Comparison of ENCODE assay signal across 10 cellular contexts in the genomic region with DNA sequence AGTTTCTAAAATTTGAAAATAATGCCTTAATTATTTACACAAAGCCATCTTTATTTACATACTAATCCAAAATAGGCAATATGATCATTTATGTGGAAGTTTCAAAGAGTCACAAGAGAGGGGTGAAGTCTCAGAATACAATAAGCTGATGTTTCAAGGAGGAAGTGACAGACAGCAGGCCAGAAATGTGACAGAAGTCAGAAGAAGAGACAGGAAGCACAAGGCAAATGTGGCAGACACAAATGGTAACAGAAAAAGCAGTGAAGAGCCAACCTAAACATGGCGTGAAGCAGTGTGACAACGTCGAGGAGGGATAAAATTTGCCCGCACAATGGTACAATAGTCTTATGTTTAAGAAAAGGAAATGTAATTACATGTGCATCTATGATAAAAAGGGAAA. TPM values are rescaled to one million over a fixed set of nuclear protein-coding genes. Genes with fewer than 3 reads are reported as not detected.
DNase-seq lines count a peak whose midpoint lies in the region; ATAC-seq, FAIRE-seq and TF ChIP-seq lines count a peak whose summit lies in the region.
"Had no signal": no experiment of that assay in that cellular context is flagged by ENCODE, and none has a peak within 500 bp of the region (broad histone marks: within the 10 kb centered on the region; RNA-seq: fewer than 3 reads in every experiment).

No MANE protein-coding gene starts in this region.

- ATAC-seq in GM19023 (IDR thresholded peaks at IDR 0.05; ENCODE audit: unreplicated experiment) (peak; percentile 50), HG02840 (IDR thresholded peaks at IDR 0.05; ENCODE audit: low FRiP score, unreplicated experiment) (peak; percentile 66), heart right ventricle (no peak)

- 71% methylated on average over 4 of the region's 4 CpGs for WGBS in heart right ventricle, 2 donors

- H3K4me1 ChIP-seq in OCI-LY3 (ENCODE audit: low read length) (peaks cover 10% of the 10 kb centered on the region), heart right ventricle (peaks cover 0 to 32% (median 9%) of the 10 kb centered on the region in 9 donors)
- H3K4me1 ChIP-seq: colonic mucosa had no signal

- TF ChIP-seq CTCF in OCI-LY3 (IDR thresholded peaks at IDR 0.05; ENCODE audit: low read depth, low read length) (no peak), heart right ventricle (IDR thresholded peaks at IDR 0.05) (no peak)

- H3K36me3 ChIP-seq in OCI-LY3 (replicated peaks; ENCODE audit: low read depth, low read length): no peaks in the 10 kb centered on the region
- peaks cover 0 to 55% (median 23%) of the 10 kb centered on the region in 9 donors for H3K36me3 ChIP-seq in heart right ventricle
- H3K36me3 ChIP-seq: colonic mucosa had no signal

- no peak overlapping the region for H3K4me2 ChIP-seq in OCI-LY3 (ENCODE audit: low read length)

- H4K20me1 ChIP-seq in OCI-LY3 (ENCODE audit: insufficient read depth, low read length): no peaks in the 10 kb centered on the region

- H3K27ac ChIP-seq in OCI-LY3 (ENCODE audit: low read length): peak overlapping the region; percentile 39
- H3K27ac ChIP-seq in heart right ventricle: peak overlapping the region in 1 of 10 donors; percentile 35
- H3K27ac ChIP-seq: colonic mucosa had no signal

- H3K9ac ChIP-seq in OCI-LY3 (ENCODE audit: low read length): no peak overlapping the region

- H2AFZ ChIP-seq in OCI-LY3 (ENCODE audit: low read depth, low read length): no peak overlapping the region

- H3K9me3 ChIP-seq in OCI-LY3 (ENCODE audit: insufficient read depth, low read length): no peaks in the 10 kb centered on the region
- peaks cover 0 to 3% (median 0%) of the 10 kb centered on the region in 11 donors for H3K9me3 ChIP-seq in heart right ventricle
- H3K9me3 ChIP-seq: colonic mucosa had no signal

- no peak overlapping the region for H3K4me3 ChIP-seq in OCI-LY3 (ENCODE audit: low read length)
- H3K4me3 ChIP-seq in heart right ventricle: no peak overlapping the region
- H3K4me3 ChIP-seq: colonic mucosa had no signal

- no peak for FAIRE-seq in frontal cortex (lab: Jason Lieb, UNC)

- H3K27me3 ChIP-seq in OCI-LY3 (ENCODE audit: low read depth, low read length) (no peaks in the 10 kb centered on the region), heart right ventricle (no peaks in the 10 kb centered on the region)
- H3K27me3 ChIP-seq: colonic mucosa had no signal

- peak; percentile 11 for DNase-seq in CD1c-positive myeloid dendritic cell (ENCODE audit: extremely low spot score)
- no peak for DNase-seq in heart right ventricle
- no peak for DNase-seq in RPMI8226
- no peak for DNase-seq in frontal cortex (ENCODE audit: low spot score in 2 of 2)
- DNase-seq in NCI-H2171 treated with DMSO at 0.1 percent for 48 hours (lab: John Stamatoyannopoulos, UW): no peak
- DNase-seq: activated T-cell treated with anti-CD3 and anti-CD28 coated beads for 4 hours had no signal

- intact Hi-C loops in heart right ventricle (cut with DNase I): no loop called here

- H3K79me2 ChIP-seq in OCI-LY3 (ENCODE audit: low read length): no peaks in the 10 kb centered on the region

RNA-seq across cellular contexts. Expression of a gene that starts 59.8 kb away (rescaled TPM):
- 10 to 100 TPM in 4 of 10 donors, 1 to 10 TPM in 6; 9.1 to 12.1 (median 9.5) TPM for total RNA-seq in heart right ventricle
- 1 to 10 TPM; 1.9 to 8.8 TPM for polyA plus RNA-seq in heart right ventricle
- 95.0 TPM for total RNA-seq in frontal cortex

Comparison
In these comparisons a context has a peak if more than half of its experiments do, and no peak if none do; other contexts are left out.
1. ATAC-seq: peak in GM19023 (single experiment) and HG02840 (single experiment); none in heart right ventricle (0 of 8).